In genomic region chr13:103605546-103606326, GRCh38 we compare ENCODE assay signal across 25 cellular contexts.
"Had no signal": no experiment of that assay in that cellular context is flagged by ENCODE, and none has a peak within 500 bp of the region (broad histone marks: within the 10 kb centered on the region; RNA-seq: fewer than 3 reads in every experiment).

No MANE protein-coding gene starts in this region.

- H3K4me3 Mint-ChIP-seq: endodermal cell; naive B cell; nephron progenitor cell; stimulated activated naive CD8-positive, alpha-beta T cell treated with anti-CD3 and anti-CD28 coated beads, Interleukin-15, Interleukin-2, amounts not matched to agents 100 ng/mL and 50 ng/mL, for 24 hours had no signal

- H3K27me3 ChIP-seq: heart right ventricle, right lobe of liver, testis, tibial nerve, upper lobe of right lung had no signal

- H3K79me2 ChIP-seq: parathyroid adenoma had no signal

- H3K27ac ChIP-seq: coronary artery, heart right ventricle, parathyroid adenoma, psoas muscle, right lobe of liver, testis, tibial nerve, upper lobe of right lung had no signal

- ATAC-seq: heart right ventricle, psoas muscle, right lobe of liver, upper lobe of right lung had no signal

- H3K9me3 ChIP-seq: psoas muscle, right lobe of liver, testis, upper lobe of right lung had no signal

- H3K9me3 Mint-ChIP-seq: stimulated activated naive CD8-positive, alpha-beta T cell treated with anti-CD3 and anti-CD28 coated beads, Interleukin-15, Interleukin-2, amounts not matched to agents 100 ng/mL and 50 ng/mL, for 24 hours had no signal

- H3K4me1 ChIP-seq: heart right ventricle, parathyroid adenoma, psoas muscle, right lobe of liver, testis, tibial nerve, upper lobe of right lung had no signal

- H3K36me3 ChIP-seq: heart right ventricle, right lobe of liver, tibial nerve, upper lobe of right lung had no signal

- H3K9ac ChIP-seq: parathyroid adenoma had no signal

- DNase-seq: cerebellar nuclear complex; effector CD4-positive, alpha-beta T cell; endodermal cell; erythroblast; heart right ventricle; hypothalamus; kidney glomerular epithelial cell; mesendoderm; naive B cell; nephron progenitor cell; psoas muscle; retina; right lobe of liver; stimulated activated CD4-positive, alpha-beta T cell treated with anti-CD3 and anti-CD28 coated beads, Interleukin-15, amount 100 ng/mL, for 24 hours; stimulated activated CD4-positive, alpha-beta T cell treated with anti-CD3 and anti-CD28 coated beads, Interleukin-1b, Interleukin-23, amount 100 ng/mL, for 48 hours; stimulated activated CD4-positive, alpha-beta T cell treated with anti-CD3 and anti-CD28 coated beads, Interleukin-4, amount 100 ng/mL, for 24 hours; testis; upper lobe of right lung had no signal

- H3K4me3 ChIP-seq: coronary artery, heart right ventricle, psoas muscle, right lobe of liver, testis, tibial nerve, upper lobe of right lung had no signal

- H3K27ac Mint-ChIP-seq: endodermal cell; naive B cell; nephron progenitor cell; stimulated activated naive CD8-positive, alpha-beta T cell treated with anti-CD3 and anti-CD28 coated beads, Interleukin-15, Interleukin-2, amounts not matched to agents 100 ng/mL and 50 ng/mL, for 24 hours had no signal

- H3K4me1 Mint-ChIP-seq: nephron progenitor cell had no signal

- H3K36me3 Mint-ChIP-seq: naive B cell had no signal

- FAIRE-seq: endothelial cell of umbilical vein, frontal cortex, islet of Langerhans had no signal

- H2AFZ ChIP-seq: parathyroid adenoma had no signal
